Comparison of ENCODE assay signal across 8 cellular contexts in genomic region chr10:15141136-15142067, GRCh38. TPM values are rescaled to one million over a fixed set of nuclear protein-coding genes. Genes with fewer than 3 reads are reported as not detected.
DNase-seq lines count a peak whose midpoint lies in the region; ATAC-seq and TF ChIP-seq lines count a peak whose summit lies in the region.

No MANE protein-coding gene starts in this region.

- H3K36me3 Mint-ChIP-seq in activated T-cell treated with anti-CD3 and anti-CD28 coated beads, Interleukin-2, amount 50 U/mL, for 4 hours (ENCODE audit: insufficient read depth) = peaks cover 19% of the 10 kb centered on the region

- TF ChIP-seq RAD21 in SK-N-SH (IDR thresholded peaks at IDR 0.05; ENCODE audit: low read length) = no peak

- H3K9me3 ChIP-seq in SK-N-SH = no peaks in the 10 kb centered on the region

- H2AFZ ChIP-seq in SK-N-SH (ENCODE audit: low read depth) = no peak overlapping the region

- H3K4me3 ChIP-seq in SK-N-SH (ENCODE audit: low read depth in 2 of 2, low read length in 1 of 2) = no peak overlapping the region

- peak; percentile 21 for DNase-seq in activated T-cell treated with anti-CD3 and anti-CD28 coated beads for 48 hours (ENCODE audit: low read depth)
- no peak for DNase-seq in activated T-cell treated with anti-CD3 and anti-CD28 coated beads, Interleukin-2, amount 50 U/mL, for 1 hour
- DNase-seq in activated T-cell treated with anti-CD3 and anti-CD28 coated beads, Interleukin-2, amount 50 U/mL, for 4 hours = no peak
- peak in 2 of 3 donors; percentile 9 to 30 for DNase-seq in stimulated activated CD4-positive, alpha-beta T cell treated with anti-CD3 and anti-CD28 coated beads, Interleukin-12 subunit alpha, Interleukin-12 subunit beta, amount 100 ng/mL, for 48 hours (ENCODE audit: low read depth in 2 of 3, low spot score in 1 of 3)
- no peak for DNase-seq in NCI-H1436 (lab: John Stamatoyannopoulos, UW)
- DNase-seq in SK-N-SH = no peak

- peak overlapping the region; percentile 62 for H3K4me3 Mint-ChIP-seq in activated T-cell treated with anti-CD3 and anti-CD28 coated beads, Interleukin-2, amount 50 U/mL, for 4 hours

- H3K9me2 ChIP-seq in SK-N-SH = no peaks in the 10 kb centered on the region

- no peak overlapping the region for H3K27ac ChIP-seq in SK-N-SH (ENCODE audit: low read depth in 2 of 2, low read length in 1 of 2)

- WGBS in SK-N-SH (ENCODE audit: low lambda C conversion rate) = 85% methylated on average over 16 of the region's 16 CpGs

- POLR2A ChIA-PET in SK-N-SH (lab: Yijun Ruan, JAX) = no interaction called here

- no peak overlapping the region for H3K9ac ChIP-seq in SK-N-SH

- H3K27me3 ChIP-seq in SK-N-SH (ENCODE audit: insufficient read depth) = no peaks in the 10 kb centered on the region

- CTCF ChIA-PET in SK-N-SH (lab: Yijun Ruan, JAX) = interaction anchor here (0.7 to 1.1 kb wide), 2 partner anchors 13 to 26 kb away, joined by 3 to 5 read pairs; no protein-coding TSS in a partner anchor

- peaks cover 4 to 14% of the 10 kb centered on the region in 2 experiments for H3K36me3 ChIP-seq in SK-N-SH (replicated peaks in 1 of 2; ENCODE audit: control insufficient read depth in 1 of 2, insufficient read depth in 2 of 2, low read length in 1 of 2)

- TF ChIP-seq CTCF in SK-N-SH (IDR thresholded peaks at IDR 0.05) = no peak

- H3K4me2 ChIP-seq in SK-N-SH = no peak overlapping the region

- 0 out of 2 replicates have a peak, but pooled peaks cover 2% of the 10 kb centered on the region for H4K20me1 ChIP-seq in SK-N-SH (ENCODE audit: insufficient read depth)

- H3F3A ChIP-seq in SK-N-SH (replicated peaks; ENCODE audit: insufficient read depth) = no peaks in the 10 kb centered on the region

- H3K4me1 Mint-ChIP-seq in activated T-cell treated with anti-CD3 and anti-CD28 coated beads, Interleukin-2, amount 50 U/mL, for 4 hours (ENCODE audit: low read depth) = peaks cover 55% of the 10 kb centered on the region

- peak; percentile 72 for ATAC-seq in HG03097 (IDR thresholded peaks at IDR 0.05; ENCODE audit: low FRiP score, unreplicated experiment)
- peak; percentile 81 to 84 for ATAC-seq in activated T-cell treated with anti-CD3 and anti-CD28 coated beads, Interleukin-2, amount 50 U/mL, for 4 hours
- no peak for ATAC-seq in HG03439 (IDR thresholded peaks at IDR 0.05; ENCODE audit: unreplicated experiment)

- peaks cover 58% of the 10 kb centered on the region for H3K79me2 ChIP-seq in SK-N-SH (ENCODE audit: insufficient read depth)

- TF ChIP-seq EP300 in SK-N-SH (IDR thresholded peaks at IDR 0.05; ENCODE audit: borderline replicate concordance in 1 of 2, low read depth in 1 of 2, low read length in 1 of 2) = no peak

- H3K27me3 Mint-ChIP-seq in activated T-cell treated with anti-CD3 and anti-CD28 coated beads, Interleukin-2, amount 50 U/mL, for 4 hours (ENCODE audit: low read depth) = no peaks in the 10 kb centered on the region

- no peaks in the 10 kb centered on the region for H3K9me3 Mint-ChIP-seq in activated T-cell treated with anti-CD3 and anti-CD28 coated beads, Interleukin-2, amount 50 U/mL, for 4 hours

- peaks cover 0 to 5% of the 10 kb centered on the region in 2 experiments; a peak in 2 of 4 replicates for H3K4me1 ChIP-seq in SK-N-SH (ENCODE audit: control insufficient read depth in 1 of 2, insufficient read depth in 2 of 2, low read depth in 1 of 2, low read length in 1 of 2)

TF ChIP-seq in SK-N-SH, 30 proteins besides CTCF, POLR2A, EP300 and RAD21:
- TF ChIP-seq, protein P1, sequence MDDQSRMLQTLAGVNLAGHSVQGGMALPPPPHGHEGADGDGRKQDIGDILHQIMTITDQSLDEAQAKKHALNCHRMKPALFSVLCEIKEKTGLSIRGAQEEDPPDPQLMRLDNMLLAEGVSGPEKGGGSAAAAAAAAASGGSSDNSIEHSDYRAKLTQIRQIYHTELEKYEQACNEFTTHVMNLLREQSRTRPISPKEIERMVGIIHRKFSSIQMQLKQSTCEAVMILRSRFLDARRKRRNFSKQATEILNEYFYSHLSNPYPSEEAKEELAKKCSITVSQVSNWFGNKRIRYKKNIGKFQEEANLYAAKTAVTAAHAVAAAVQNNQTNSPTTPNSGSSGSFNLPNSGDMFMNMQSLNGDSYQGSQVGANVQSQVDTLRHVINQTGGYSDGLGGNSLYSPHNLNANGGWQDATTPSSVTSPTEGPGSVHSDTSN (IDR thresholded peaks at IDR 0.05) = no peak
- no peak for TF ChIP-seq ELF1 (IDR thresholded peaks at IDR 0.05)

RNA-seq across cellular contexts. Expression of gene NMT2, which starts 27.1 kb away (rescaled TPM):
- 1 to 10 TPM; 6.9 to 7.6 (median 6.9) TPM for total RNA-seq in activated T-cell treated with anti-CD3 and anti-CD28 coated beads, Interleukin-2, amount 50 U/mL, for 4 hours
- polyA plus RNA-seq in SK-N-SH (2012; rRNA removed) = 25.9 and 26.5 TPM in 2 replicates
- polyA plus RNA-seq in SK-N-SH (2012; cell fraction: cytosol; rRNA removed) = 28.8 and 32.4 TPM in 2 replicates
- 38.5 and 52.3 TPM in 2 replicates for polyA plus RNA-seq in SK-N-SH (2012; cell fraction: nucleus; rRNA removed)

RNA-seq across cellular contexts. Expression of gene RPP38, which starts 44.2 kb away (rescaled TPM):
- 10 to 100 TPM; 24.4 to 27.2 (median 25.8) TPM for total RNA-seq in activated T-cell treated with anti-CD3 and anti-CD28 coated beads, Interleukin-2, amount 50 U/mL, for 4 hours
- 18.5 and 20.4 TPM in 2 replicates for polyA plus RNA-seq in SK-N-SH (2012; rRNA removed)
- 20.1 and 23.9 TPM in 2 replicates for polyA plus RNA-seq in SK-N-SH (2012; cell fraction: cytosol; rRNA removed)
- polyA plus RNA-seq in SK-N-SH (2012; cell fraction: nucleus; rRNA removed) = 11.7 and 11.9 TPM in 2 replicates

RNA-seq across cellular contexts. Expression of gene ACBD7, which starts 52.8 kb away (rescaled TPM):
- under 1 TPM; 0.23 to 0.79 (median 0.52) TPM for total RNA-seq in activated T-cell treated with anti-CD3 and anti-CD28 coated beads, Interleukin-2, amount 50 U/mL, for 4 hours
- polyA plus RNA-seq in SK-N-SH (2012; rRNA removed) = 0.54 and 0.92 TPM in 2 replicates
- 0.64 and 0.66 TPM in 2 replicates for polyA plus RNA-seq in SK-N-SH (2012; cell fraction: cytosol; rRNA removed)
- polyA plus RNA-seq in SK-N-SH (2012; cell fraction: nucleus; rRNA removed) = 0.36 and 0.99 TPM in 2 replicates

Comparison
In these comparisons a context has a peak if more than half of its experiments do, and no peak if none do; other contexts are left out.
1. DNase-seq: peak in activated T-cell treated with anti-CD3 and anti-CD28 coated beads for 48 hours (single experiment) and stimulated activated CD4-positive, alpha-beta T cell treated with anti-CD3 and anti-CD28 coated beads, Interleukin-12 subunit alpha, Interleukin-12 subunit beta, amount 100 ng/mL, for 48 hours (2 of 3); none in activated T-cell treated with anti-CD3 and anti-CD28 coated beads, Interleukin-2, amount 50 U/mL, for 1 hour (single experiment), activated T-cell treated with anti-CD3 and anti-CD28 coated beads, Interleukin-2, amount 50 U/mL, for 4 hours (single experiment), NCI-H1436 (single experiment) and SK-N-SH (single experiment).